ENCODE assay signal across 14 cellular contexts in the genomic region with DNA sequence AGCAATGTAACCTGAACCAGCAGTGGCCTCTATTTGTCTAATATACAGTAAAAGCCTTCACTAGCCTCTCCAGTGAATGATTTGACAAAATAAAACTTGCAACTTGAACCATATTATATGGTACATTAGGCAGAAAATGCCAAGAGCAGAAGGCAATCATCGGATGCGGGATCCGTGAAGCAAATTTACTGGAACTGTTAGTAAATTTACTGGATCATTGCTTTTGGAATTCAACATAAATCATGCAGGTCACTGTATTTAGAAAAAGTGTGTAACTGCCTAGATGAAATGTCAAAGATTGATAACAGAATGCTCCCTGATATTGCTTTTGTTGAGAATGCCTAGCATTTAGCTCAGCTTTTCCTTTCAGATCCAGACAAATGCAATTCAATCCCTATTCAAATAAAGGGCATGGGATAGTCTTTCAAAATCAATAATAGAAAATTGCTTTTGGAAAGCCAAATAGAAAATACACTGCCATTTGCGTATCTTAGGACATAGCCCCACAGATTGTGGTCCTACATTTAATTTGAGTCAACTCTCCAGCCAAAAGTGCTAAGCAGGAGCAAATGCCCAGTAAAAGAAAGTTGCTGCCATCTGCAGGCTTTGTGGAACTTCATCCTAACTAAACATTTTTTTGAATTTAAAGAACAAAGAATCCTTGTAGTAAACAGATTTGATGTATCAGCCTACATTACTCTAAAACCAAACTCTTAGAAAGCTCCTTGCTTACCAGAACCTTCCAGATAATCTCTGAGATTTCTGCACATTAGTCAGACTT.
DNase-seq lines count a peak whose midpoint lies in the region; ATAC-seq and TF ChIP-seq lines count a peak whose summit lies in the region.
"Had no signal": no experiment of that assay in that cellular context is flagged by ENCODE, and none has a peak within 500 bp of the region (broad histone marks: within the 10 kb centered on the region; RNA-seq: fewer than 3 reads in every experiment).

No MANE protein-coding gene starts in this region.

- H3F3A ChIP-seq in PC-3 (ENCODE audit: low read length, unreplicated experiment) = no peaks in the 10 kb centered on the region

- H3K4me3 Mint-ChIP-seq in type B pancreatic cell = no peak overlapping the region
- no peak overlapping the region for H3K4me3 Mint-ChIP-seq in activated CD8-positive, alpha-beta memory T cell treated with anti-CD3 and anti-CD28 coated beads, Interleukin-2, amount 10 ng/mL, durations not matched to agents 7 days and 5 days
- no peak overlapping the region for H3K4me3 Mint-ChIP-seq in activated naive CD8-positive, alpha-beta T cell treated with anti-CD3 and anti-CD28 coated beads for 36 hours
- H3K4me3 Mint-ChIP-seq: CD8-positive, alpha-beta T cell; dendritic cell treated with granulocyte-macrophage colony-stimulating factor and Interleukin-4, amounts not matched to agents 40 ng/mL and 50 ng/mL, for 4 days; IgD-negative memory B cell; stimulated activated naive CD8-positive, alpha-beta T cell treated with anti-CD3 and anti-CD28 coated beads, Interleukin-15, Interleukin-2, amounts not matched to agents 100 ng/mL and 50 ng/mL, for 24 hours had no signal

- 83% methylated on average over 4 of the region's 4 CpGs for WGBS in right cardiac atrium

- no peaks in the 10 kb centered on the region for H3K9me3 Mint-ChIP-seq in type B pancreatic cell
- H3K9me3 Mint-ChIP-seq in activated CD8-positive, alpha-beta memory T cell treated with anti-CD3 and anti-CD28 coated beads, Interleukin-2, amount 10 ng/mL, durations not matched to agents 7 days and 5 days (ENCODE audit: low read depth) = no peaks in the 10 kb centered on the region
- no peaks in the 10 kb centered on the region for H3K9me3 Mint-ChIP-seq in activated naive CD8-positive, alpha-beta T cell treated with anti-CD3 and anti-CD28 coated beads for 36 hours
- H3K9me3 Mint-ChIP-seq: CD8-positive, alpha-beta T cell; dendritic cell treated with granulocyte-macrophage colony-stimulating factor and Interleukin-4, amounts not matched to agents 40 ng/mL and 50 ng/mL, for 4 days; IgD-negative memory B cell; stimulated activated naive CD8-positive, alpha-beta T cell treated with anti-CD3 and anti-CD28 coated beads, Interleukin-15, Interleukin-2, amounts not matched to agents 100 ng/mL and 50 ng/mL, for 24 hours had no signal

- POLR2A ChIA-PET in PC-3 (lab: Charles Lee; ENCODE audit: unreplicated experiment) = no interaction called here

- H3K9me2 ChIP-seq in PC-3 (replicated peaks; ENCODE audit: low read length) = no peaks in the 10 kb centered on the region

- H3K9me3 ChIP-seq in cardiac muscle cell (ENCODE audit: low read depth) (no peaks in the 10 kb centered on the region), right cardiac atrium (ENCODE audit: control insufficient read depth, low read length) (no peaks in the 10 kb centered on the region), PC-3 (ENCODE audit: low read length) (no peaks in the 10 kb centered on the region)
- H3K9me3 ChIP-seq: neutrophil had no signal

- H3K4me1 ChIP-seq in cardiac muscle cell (ENCODE audit: low read depth) = no peaks in the 10 kb centered on the region
- no peaks in the 10 kb centered on the region for H3K4me1 ChIP-seq in right cardiac atrium (ENCODE audit: control insufficient read depth, insufficient read depth, low read length)
- no peaks in the 10 kb centered on the region for H3K4me1 ChIP-seq in PC-3 (ENCODE audit: insufficient read depth, low read length)

- peaks cover 11% of the 10 kb centered on the region for H3K4me1 Mint-ChIP-seq in type B pancreatic cell (ENCODE audit: unreplicated experiment)
- no peaks in the 10 kb centered on the region for H3K4me1 Mint-ChIP-seq in activated CD8-positive, alpha-beta memory T cell treated with anti-CD3 and anti-CD28 coated beads, Interleukin-2, amount 10 ng/mL, durations not matched to agents 7 days and 5 days
- H3K4me1 Mint-ChIP-seq in activated naive CD8-positive, alpha-beta T cell treated with anti-CD3 and anti-CD28 coated beads for 36 hours = no peaks in the 10 kb centered on the region
- H3K4me1 Mint-ChIP-seq: IgD-negative memory B cell had no signal

- H4K20me1 ChIP-seq in PC-3 (ENCODE audit: low read length) = no peaks in the 10 kb centered on the region

- no peak overlapping the region for H2AFZ ChIP-seq in PC-3 (ENCODE audit: low read length)

- H3K4me2 ChIP-seq in PC-3 (ENCODE audit: low read length) = no peak overlapping the region

- TF ChIP-seq CTCF in cardiac muscle cell (IDR thresholded peaks at IDR 0.05; ENCODE audit: low read depth, low read length) = no peak
- peak; percentile 44; the same call in 1 of the 2 replicates for TF ChIP-seq CTCF in PC-3 (conservative IDR thresholded peaks at IDR 0.05; ENCODE audit: low read depth, low read length)
- TF ChIP-seq CTCF in fibroblast of the aortic adventitia (IDR thresholded peaks at IDR 0.05; ENCODE audit: insufficient read depth, low read length) = peak; percentile 27
- TF ChIP-seq CTCF in type B pancreatic cell (conservative IDR thresholded peaks at IDR 0.05) = peak; percentile 58

- H3K27ac ChIP-seq in cardiac muscle cell = no peak overlapping the region
- H3K27ac ChIP-seq in right cardiac atrium (ENCODE audit: low read length) = no peak overlapping the region
- H3K27ac ChIP-seq in PC-3 (ENCODE audit: low read length) = no peak overlapping the region
- H3K27ac ChIP-seq: neutrophil, WERI-Rb-1 had no signal

- no peaks in the 10 kb centered on the region for H3K27me3 Mint-ChIP-seq in type B pancreatic cell
- no peaks in the 10 kb centered on the region for H3K27me3 Mint-ChIP-seq in activated CD8-positive, alpha-beta memory T cell treated with anti-CD3 and anti-CD28 coated beads, Interleukin-2, amount 10 ng/mL, durations not matched to agents 7 days and 5 days
- H3K27me3 Mint-ChIP-seq in activated naive CD8-positive, alpha-beta T cell treated with anti-CD3 and anti-CD28 coated beads for 36 hours = peaks cover 6% of the 10 kb centered on the region
- H3K27me3 Mint-ChIP-seq: dendritic cell treated with granulocyte-macrophage colony-stimulating factor and Interleukin-4, amounts not matched to agents 40 ng/mL and 50 ng/mL, for 4 days; IgD-negative memory B cell had no signal

- H3K79me2 ChIP-seq in PC-3 (ENCODE audit: low read length) = no peaks in the 10 kb centered on the region

- DNase-seq in cardiac muscle cell (ENCODE audit: low read depth in 1 of 2, low spot score in 1 of 2) (peak; percentile 7 to 44), right cardiac atrium (no peak), PC-3 (peak; percentile 30), fibroblast of the aortic adventitia (ENCODE audit: low read depth) (peak; percentile 52), type B pancreatic cell (ENCODE audit: extremely low spot score, unreplicated experiment) (no peak)
- DNase-seq in activated CD8-positive, alpha-beta memory T cell treated with anti-CD3 and anti-CD28 coated beads, Interleukin-2, amount 10 ng/mL, durations not matched to agents 7 days and 5 days = no peak
- no peak for DNase-seq in activated naive CD8-positive, alpha-beta T cell treated with anti-CD3 and anti-CD28 coated beads for 36 hours
- DNase-seq: CD8-positive, alpha-beta T cell; WERI-Rb-1 had no signal

- no TSS peak for BruUV-seq in PC-3 (replicated peaks; lab: Mats Ljungman, UMichigan)

- H3K4me3 ChIP-seq in cardiac muscle cell = no peak overlapping the region
- H3K4me3 ChIP-seq in right cardiac atrium (ENCODE audit: low read length) = no peak overlapping the region
- no peak overlapping the region for H3K4me3 ChIP-seq in PC-3 (ENCODE audit: low read length)
- H3K4me3 ChIP-seq in fibroblast of the aortic adventitia (ENCODE audit: low read depth, low read length) = no peak overlapping the region

- no peak overlapping the region for H3K27ac Mint-ChIP-seq in type B pancreatic cell
- no peak overlapping the region for H3K27ac Mint-ChIP-seq in activated CD8-positive, alpha-beta memory T cell treated with anti-CD3 and anti-CD28 coated beads, Interleukin-2, amount 10 ng/mL, durations not matched to agents 7 days and 5 days
- H3K27ac Mint-ChIP-seq in activated naive CD8-positive, alpha-beta T cell treated with anti-CD3 and anti-CD28 coated beads for 36 hours = no peak overlapping the region
- H3K27ac Mint-ChIP-seq: CD8-positive, alpha-beta T cell; dendritic cell treated with granulocyte-macrophage colony-stimulating factor and Interleukin-4, amounts not matched to agents 40 ng/mL and 50 ng/mL, for 4 days; IgD-negative memory B cell; stimulated activated naive CD8-positive, alpha-beta T cell treated with anti-CD3 and anti-CD28 coated beads, Interleukin-15, Interleukin-2, amounts not matched to agents 100 ng/mL and 50 ng/mL, for 24 hours had no signal

- no peak for ATAC-seq in right cardiac atrium
- ATAC-seq in PC-3 = no peak
- ATAC-seq in HG03442 (IDR thresholded peaks at IDR 0.05; ENCODE audit: unreplicated experiment) = no peak
- ATAC-seq in activated CD8-positive, alpha-beta memory T cell treated with anti-CD3 and anti-CD28 coated beads, Interleukin-2, amount 10 ng/mL, durations not matched to agents 7 days and 5 days = no peak
- ATAC-seq: CD8-positive, alpha-beta T cell had no signal

- H3K9ac ChIP-seq in PC-3 (ENCODE audit: low read length) = no peak overlapping the region

- H3K36me3 Mint-ChIP-seq in type B pancreatic cell = no peaks in the 10 kb centered on the region
- H3K36me3 Mint-ChIP-seq in activated CD8-positive, alpha-beta memory T cell treated with anti-CD3 and anti-CD28 coated beads, Interleukin-2, amount 10 ng/mL, durations not matched to agents 7 days and 5 days = no peaks in the 10 kb centered on the region
- H3K36me3 Mint-ChIP-seq in activated naive CD8-positive, alpha-beta T cell treated with anti-CD3 and anti-CD28 coated beads for 36 hours = no peaks in the 10 kb centered on the region
- H3K36me3 Mint-ChIP-seq: CD8-positive, alpha-beta T cell; IgD-negative memory B cell had no signal

- H3K36me3 ChIP-seq in cardiac muscle cell = no peaks in the 10 kb centered on the region
- H3K36me3 ChIP-seq in PC-3 (ENCODE audit: low read depth, low read length) = no peaks in the 10 kb centered on the region
- H3K36me3 ChIP-seq: neutrophil, WERI-Rb-1 had no signal

- CTCF ChIA-PET in PC-3 (lab: Charles Lee) = no interaction called here
- CTCF ChIA-PET in activated CD8-positive, alpha-beta memory T cell treated with anti-CD3 and anti-CD28 coated beads, Interleukin-2, amount 10 ng/mL, durations not matched to agents 7 days and 5 days (lab: Charles Lee) = no interaction called here

- H3K27me3 ChIP-seq in cardiac muscle cell (no peaks in the 10 kb centered on the region), right cardiac atrium (ENCODE audit: control insufficient read depth, insufficient read depth) (no peaks in the 10 kb centered on the region), PC-3 (ENCODE audit: low read length) (peaks cover 40% of the 10 kb centered on the region)
- H3K27me3 ChIP-seq: neutrophil had no signal

- intact Hi-C loops in right cardiac atrium (cut with DNase I) = no loop called here
- intact Hi-C loops in PC-3 (cut with micrococcal nuclease) = loop anchor here (5.0 kb wide), 1 partner anchor 858 kb away; no protein-coding TSS in a partner anchor

Comparison
In these comparisons a context has a peak if more than half of its experiments do, and no peak if none do; other contexts are left out.
1. DNase-seq: peak in cardiac muscle cell (2 of 2), PC-3 (single experiment) and fibroblast of the aortic adventitia (single experiment); none in right cardiac atrium (0 of 3), type B pancreatic cell (single experiment), activated CD8-positive, alpha-beta memory T cell treated with anti-CD3 and anti-CD28 coated beads, Interleukin-2, amount 10 ng/mL, durations not matched to agents 7 days and 5 days (single experiment) and activated naive CD8-positive, alpha-beta T cell treated with anti-CD3 and anti-CD28 coated beads for 36 hours (single experiment).